8 cellular contexts compared by ENCODE assay signal in the genomic region with DNA sequence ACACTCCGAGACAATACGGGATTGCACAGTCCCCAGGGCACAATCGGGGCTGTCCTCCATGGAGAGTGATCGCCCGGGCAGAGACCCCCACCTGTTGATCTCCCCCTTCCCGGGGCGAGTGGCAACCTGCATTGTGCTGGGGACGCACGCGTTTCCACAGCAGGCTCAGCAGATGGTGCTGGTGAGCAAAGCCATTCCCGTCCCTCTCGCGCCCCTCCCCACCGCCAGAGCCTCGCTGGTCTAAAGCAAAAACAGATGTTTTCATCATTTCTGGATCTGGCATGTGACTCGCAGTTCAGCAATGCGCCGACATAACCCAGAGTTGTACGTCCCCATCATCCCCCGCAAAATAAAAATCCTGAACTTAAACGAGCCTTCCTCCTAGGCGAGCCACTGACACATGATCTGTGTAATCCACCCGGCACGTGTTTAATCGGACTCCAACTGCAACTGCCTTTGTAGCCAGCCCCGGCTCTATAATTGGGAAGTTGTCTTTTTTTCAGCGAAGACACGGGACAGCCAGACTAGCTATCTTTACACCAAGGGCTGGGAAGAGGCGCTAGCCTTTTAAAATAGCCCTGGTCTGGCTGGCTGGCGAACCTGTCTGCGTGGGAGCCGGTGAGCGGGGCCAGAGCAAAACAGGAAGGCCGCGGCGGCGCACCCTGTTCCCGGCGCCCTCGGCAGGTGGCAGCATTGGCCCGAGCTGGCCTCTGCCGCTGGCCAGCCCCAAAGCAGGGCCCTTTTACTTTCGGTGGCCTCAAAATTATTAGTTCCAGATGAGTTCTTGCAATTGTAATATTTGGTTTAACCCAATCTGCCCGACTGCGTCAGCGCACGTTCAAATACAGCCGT.
A peak's percentile ranks its signal among the peaks of the same experiment; 100 is the strongest.
DNase-seq lines count a peak whose midpoint lies in the region; ATAC-seq and TF ChIP-seq lines count a peak whose summit lies in the region.

No MANE protein-coding gene starts in this region.

- CTCF ChIA-PET in CD8-positive, alpha-beta memory T cell (lab: Charles Lee) = interaction anchor here (1.0 to 2.4 kb wide), 5 partner anchors 11 to 924 kb away, joined by 3 to 12 read pairs (median 3); no protein-coding TSS in a partner anchor

- H3K4me1 Mint-ChIP-seq in CD8-positive, alpha-beta memory T cell = peaks cover 27 to 34% (median 27%) of the 10 kb centered on the region in 3 donors
- H3K4me1 Mint-ChIP-seq in endothelial cell (ENCODE audit: unreplicated experiment) = peaks cover 16% of the 10 kb centered on the region
- peaks cover 50% of the 10 kb centered on the region for H3K4me1 Mint-ChIP-seq in mesothelial cell of epicardium

- no peaks in the 10 kb centered on the region for H3K36me3 ChIP-seq in CD8-positive, alpha-beta memory T cell (ENCODE audit: insufficient read depth, low read length)

- H3K27me3 Mint-ChIP-seq in CD8-positive, alpha-beta memory T cell = peaks cover 0 to 6% of the 10 kb centered on the region in 2 donors
- no peaks in the 10 kb centered on the region for H3K27me3 Mint-ChIP-seq in endothelial cell (ENCODE audit: unreplicated experiment)
- H3K27me3 Mint-ChIP-seq in mesothelial cell of epicardium (ENCODE audit: low read depth) = no peaks in the 10 kb centered on the region

- no peaks in the 10 kb centered on the region for H3K9me3 ChIP-seq in CD8-positive, alpha-beta memory T cell (ENCODE audit: low read length)

- ATAC-seq in GM19463 (IDR thresholded peaks at IDR 0.05; ENCODE audit: unreplicated experiment) = peak; percentile 88

- no peaks in the 10 kb centered on the region for H3K27me3 ChIP-seq in CD8-positive, alpha-beta memory T cell (ENCODE audit: insufficient read depth, low read length, poor library complexity, severe bottlenecking)
- H3K27me3 ChIP-seq in HL-60 (ENCODE audit: insufficient read depth, poor library complexity, severe bottlenecking) = no peaks in the 10 kb centered on the region

- TF ChIP-seq CTCF in HL-60 (IDR thresholded peaks at IDR 0.05; ENCODE audit: insufficient read depth, low read length) (peak; percentile 74), endothelial cell (IDR thresholded peaks at IDR 0.05; ENCODE audit: unreplicated experiment) (peak; percentile 83), mesothelial cell of epicardium (IDR thresholded peaks at IDR 0.05; ENCODE audit: unreplicated experiment) (peak; percentile 80)

- H3K36me3 Mint-ChIP-seq in CD8-positive, alpha-beta memory T cell = peaks cover 0 to 1% (median 0%) of the 10 kb centered on the region in 3 donors
- no peaks in the 10 kb centered on the region for H3K36me3 Mint-ChIP-seq in endothelial cell (ENCODE audit: low read depth, unreplicated experiment)
- H3K36me3 Mint-ChIP-seq in mesothelial cell of epicardium = no peaks in the 10 kb centered on the region

- H3K27ac Mint-ChIP-seq in CD8-positive, alpha-beta memory T cell = peak overlapping the region in 6 of 8 donors; percentile 2 to 63 (median 38)
- H3K27ac Mint-ChIP-seq in endothelial cell (ENCODE audit: unreplicated experiment) = peak overlapping the region; percentile 85
- peak overlapping the region; percentile 100 for H3K27ac Mint-ChIP-seq in mesothelial cell of epicardium

- H3K4me1 ChIP-seq in CD8-positive, alpha-beta memory T cell (ENCODE audit: insufficient read depth, low read length) = peaks cover 16% of the 10 kb centered on the region

- H3K27ac ChIP-seq in CD8-positive, alpha-beta memory T cell (ENCODE audit: low read depth, low read length) = no peak overlapping the region
- peak overlapping the region; percentile 47 for H3K27ac ChIP-seq in HL-60 (replicated peaks)

- H3K4me3 ChIP-seq in CD8-positive, alpha-beta memory T cell (ENCODE audit: low read length) = peak overlapping the region; percentile 68
- peak overlapping the region; percentile 47 for H3K4me3 ChIP-seq in HL-60 (replicated peaks; ENCODE audit: insufficient read depth, low read length)

- POLR2A ChIA-PET in CD8-positive, alpha-beta memory T cell (lab: Charles Lee) = no interaction called here

- peak overlapping the region; percentile 63 to 89 (median 82) for H3K4me3 Mint-ChIP-seq in CD8-positive, alpha-beta memory T cell
- peak overlapping the region; percentile 85 for H3K4me3 Mint-ChIP-seq in endothelial cell (ENCODE audit: unreplicated experiment)
- peak overlapping the region; percentile 79 for H3K4me3 Mint-ChIP-seq in mesothelial cell of epicardium

- peak; percentile 35 to 64 (median 41) for DNase-seq in CD8-positive, alpha-beta memory T cell
- DNase-seq in HL-60 (ENCODE audit: low read depth in 1 of 2, low spot score in 1 of 2) (peak; percentile 61 to 73), NOMO-1 treated with dmso at 0.1 percent for 144 hours (lab: John Stamatoyannopoulos, UW; ENCODE audit: unreplicated experiment) (peak; percentile 63), endothelial cell (ENCODE audit: low spot score) (peak; percentile 90), mesothelial cell of epicardium (ENCODE audit: low spot score in 2 of 2, unreplicated experiment in 2 of 2) (peak; percentile 81 to 93)
- peak; percentile 88 for DNase-seq in activated CD8-positive, alpha-beta memory T cell treated with anti-CD3 and anti-CD28 coated beads, Interleukin-2, amount 50 U/mL, for 48 hours
- DNase-seq in stimulated activated CD8-positive, alpha-beta memory T cell treated with anti-CD3 and anti-CD28 coated beads, Interleukin-15, amount 100 ng/mL, for 4 hours (ENCODE audit: low read depth in 2 of 2) = peak; percentile 32 to 34

- H3K9me3 Mint-ChIP-seq in CD8-positive, alpha-beta memory T cell = no peaks in the 10 kb centered on the region
- H3K9me3 Mint-ChIP-seq in endothelial cell (ENCODE audit: unreplicated experiment) = no peaks in the 10 kb centered on the region
- peaks cover 14% of the 10 kb centered on the region for H3K9me3 Mint-ChIP-seq in mesothelial cell of epicardium

Comparison
In these comparisons a context has a peak if more than half of its experiments do, and no peak if none do; other contexts are left out.
1. DNase-seq: peak in every context shown above with its lines; median percentile 90 in endothelial cell; 88 in activated CD8-positive, alpha-beta memory T cell treated with anti-CD3 and anti-CD28 coated beads, Interleukin-2, amount 50 U/mL, for 48 hours; 87 in mesothelial cell of epicardium; 67 in HL-60; 63 in NOMO-1 treated with dmso at 0.1 percent for 144 hours; 41 in CD8-positive, alpha-beta memory T cell; 33 in stimulated activated CD8-positive, alpha-beta memory T cell treated with anti-CD3 and anti-CD28 coated beads, Interleukin-15, amount 100 ng/mL, for 4 hours.
2. H3K27ac Mint-ChIP-seq: peak in every context shown above with its lines; median percentile 100 in mesothelial cell of epicardium; 85 in endothelial cell; 38 in CD8-positive, alpha-beta memory T cell.